9 cellular contexts compared by ENCODE assay signal in the genomic region with DNA sequence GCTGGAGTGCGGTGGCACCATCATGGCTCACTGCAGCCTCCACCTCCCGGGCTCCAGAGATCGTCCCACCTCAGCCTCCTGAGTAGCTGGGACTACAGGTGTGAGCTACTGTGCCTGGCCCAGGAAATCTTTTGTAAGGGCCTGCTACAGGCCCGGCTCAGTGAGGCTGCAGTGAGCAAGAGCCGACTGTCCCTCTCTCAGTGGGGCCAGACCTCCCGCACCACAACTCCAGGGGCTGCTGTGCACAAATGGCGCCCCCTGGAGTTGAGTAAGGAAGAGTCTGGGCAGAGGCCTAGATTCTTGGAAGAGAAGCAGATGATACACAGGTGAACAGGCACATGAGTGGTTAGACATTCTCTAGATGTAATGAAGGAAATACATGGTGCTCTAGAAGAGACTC. TPM values are rescaled to one million over a fixed set of nuclear protein-coding genes. Genes with fewer than 3 reads are reported as not detected.
DNase-seq lines count a peak whose midpoint lies in the region; ATAC-seq and TF ChIP-seq lines count a peak whose summit lies in the region.
"Had no signal": no experiment of that assay in that cellular context is flagged by ENCODE, and none has a peak within 500 bp of the region (broad histone marks: within the 10 kb centered on the region; RNA-seq: fewer than 3 reads in every experiment).

No MANE protein-coding gene starts in this region.

- H3K27me3 ChIP-seq in psoas muscle (ENCODE audit: insufficient read depth in 3 of 3, low read length in 2 of 3): no peaks in the 10 kb centered on the region

- H3K9me3 ChIP-seq in psoas muscle: no peaks in the 10 kb centered on the region

- DNase-seq in NCI-H1092 treated with DMSO at 0.1 percent for 48 hours (lab: John Stamatoyannopoulos, UW) (peak; percentile 13), NCI-H1092 (lab: John Stamatoyannopoulos, UW) (no peak), NCI-H82 treated with DMSO at 0.1 percent for 48 hours (lab: John Stamatoyannopoulos, UW; ENCODE audit: unreplicated experiment) (peak; percentile 8), psoas muscle (no peak), NCI-H1694 (lab: John Stamatoyannopoulos, UW) (no peak), cerebellar nuclear complex (lab: John Stamatoyannopoulos, UW) (no peak), occipital lobe (lab: John Stamatoyannopoulos, UW) (no peak)

- no peaks in the 10 kb centered on the region for H3K4me1 ChIP-seq in psoas muscle

- ATAC-seq in esophagus mucosa (peak; percentile 7), psoas muscle (peak; percentile 9 to 37 (median 24))

- no peaks in the 10 kb centered on the region for H3K36me3 ChIP-seq in psoas muscle (ENCODE audit: insufficient read depth in 1 of 2, low read depth in 1 of 2)

- TF ChIP-seq CTCF in psoas muscle (IDR thresholded peaks at IDR 0.05): peak; percentile 35

- no peak overlapping the region for H3K27ac ChIP-seq in psoas muscle
- H3K27ac ChIP-seq: C4-2B had no signal

- 69 to 76% (median 74%) methylated on average over 7 of the region's 7 CpGs for WGBS in psoas muscle, 3 donors

- intact Hi-C loops in psoas muscle (cut with DNase I): no loop called here

- no peak overlapping the region for H3K4me3 ChIP-seq in psoas muscle

RNA-seq across cellular contexts. Expression of gene SERHL2, which starts 7.0 kb away (rescaled TPM):
- total RNA-seq in esophagus mucosa: 2.8 TPM
- 1 to 10 TPM in 2 of 4 donors, under 1 TPM in 2; 0.82 to 1.6 (median 0.97) TPM for total RNA-seq in psoas muscle
- polyA plus RNA-seq in psoas muscle: 1 to 10 TPM in 2 of 3 donors, under 1 TPM in 1; 0.96 to 1.5 (median 1.1) TPM
- 5.6 TPM for total RNA-seq in occipital lobe

RNA-seq across cellular contexts. Expression of gene RRP7A, which starts 41.2 kb away (rescaled TPM):
- 27.3 TPM for total RNA-seq in esophagus mucosa
- 10 to 100 TPM; 31.8 to 34.1 (median 32.3) TPM for total RNA-seq in psoas muscle
- 10 to 100 TPM in 2 of 3 donors, 1 to 10 TPM in 1; 5.7 to 34.8 (median 23.7) TPM for polyA plus RNA-seq in psoas muscle
- total RNA-seq in occipital lobe: 21.5 TPM

RNA-seq across cellular contexts. Expression of gene POLDIP3, which starts 53.9 kb away (rescaled TPM):
- total RNA-seq in esophagus mucosa: 43.9 TPM
- total RNA-seq in psoas muscle: 10 to 100 TPM; 30.6 to 47.1 (median 34.9) TPM
- polyA plus RNA-seq in psoas muscle: 10 to 100 TPM; 25.0 to 33.7 (median 26.5) TPM
- total RNA-seq in occipital lobe: 27.1 TPM

Comparison
In these comparisons a context has a peak if more than half of its experiments do, and no peak if none do; other contexts are left out.
1. DNase-seq: peak in NCI-H1092 treated with DMSO at 0.1 percent for 48 hours (single experiment) and NCI-H82 treated with DMSO at 0.1 percent for 48 hours (single experiment); none in NCI-H1092 (single experiment), psoas muscle (0 of 2), NCI-H1694 (single experiment), cerebellar nuclear complex (0 of 2) and occipital lobe (single experiment).